ENCODE assay signal across 8 cellular contexts in genomic region chr1:225636992-225637391, GRCh38. TPM values are rescaled to one million over a fixed set of nuclear protein-coding genes. Genes with fewer than 3 reads are reported as not detected.
DNase-seq lines count a peak whose midpoint lies in the region; ATAC-seq, FAIRE-seq and TF ChIP-seq lines count a peak whose summit lies in the region.
"Not testable (repeated sequence)": the region's sequence is repeated elsewhere in the genome, so short reads cannot be mapped to it uniquely, and the experiment has no call there.
"Had no signal": no experiment of that assay in that cellular context is flagged by ENCODE, and none has a peak within 500 bp of the region (broad histone marks: within the 10 kb centered on the region; RNA-seq: fewer than 3 reads in every experiment).

No MANE protein-coding gene starts in this region.

- POLR2A ChIA-PET in WTC11 (lab: Charles Lee): not testable (repeated sequence)

- TF ChIP-seq CTCF in D721Med (IDR thresholded peaks at IDR 0.05; ENCODE audit: insufficient read depth, missing control alignments); H9 (conservative IDR thresholded peaks at IDR 0.05); WTC11 (IDR thresholded peaks at IDR 0.05); chondrocyte (IDR thresholded peaks at IDR 0.05); osteocyte (IDR thresholded peaks at IDR 0.05); progenitor cell of endocrine pancreas (IDR thresholded peaks at IDR 0.05; ENCODE audit: unreplicated experiment): not testable (repeated sequence)

- H2AK5ac ChIP-seq in H9 (ENCODE audit: insufficient read length, low read length): not testable (repeated sequence)

- WGBS in H9 (ENCODE audit: extremely low coverage, insufficient read length, low lambda C conversion rate): no CpG with 5 or more reads among the region's 8 CpGs

- not testable (repeated sequence) for H4K8ac ChIP-seq in H9 (replicated peaks; ENCODE audit: insufficient read length, low read depth, low read length)

- not testable (repeated sequence) for H3K23ac ChIP-seq in H9 (ENCODE audit: insufficient read length, low read depth, low read length)

- H3K27me3 ChIP-seq in H9 (ENCODE audit: insufficient read depth, low read length); mucosa of stomach (ENCODE audit: control insufficient read depth, insufficient read depth, low read length): not testable (repeated sequence)

- not testable (repeated sequence) for H3K4me3 Mint-ChIP-seq in H9; WTC11; chondrocyte (ENCODE audit: unreplicated experiment); osteocyte (ENCODE audit: unreplicated experiment); progenitor cell of endocrine pancreas (ENCODE audit: low read depth)

- FAIRE-seq in D721Med (lab: Jason Lieb, UNC): peak; percentile 87

- H3K4me3 ChIP-seq in mucosa of stomach (ENCODE audit: low read length): not testable (repeated sequence)

- H3K4ac ChIP-seq in H9 (ENCODE audit: low read depth, low read length): not testable (repeated sequence)

- ATAC-seq in WTC11: not testable (repeated sequence)

- H3K79me2 ChIP-seq in H9 (ENCODE audit: insufficient read depth, low read length): peaks cover 63% of the 10 kb centered on the region

- not testable (repeated sequence) for H2BK5ac ChIP-seq in H9 (ENCODE audit: insufficient read length, low read length)

- not testable (repeated sequence) for H3K14ac ChIP-seq in H9 (ENCODE audit: insufficient read depth, low read length)

- H3K9me3 Mint-ChIP-seq in H9; chondrocyte (ENCODE audit: low read depth); osteocyte (ENCODE audit: unreplicated experiment); progenitor cell of endocrine pancreas (ENCODE audit: low read depth): not testable (repeated sequence)
- peaks cover 14% of the 10 kb centered on the region for H3K9me3 Mint-ChIP-seq in WTC11

- not testable (repeated sequence) for H2BK20ac ChIP-seq in H9 (ENCODE audit: low read depth, low read length, poor library complexity, severe bottlenecking)

- not testable (repeated sequence) for H3K23me2 ChIP-seq in H9 (ENCODE audit: insufficient read length, low read depth, low read length, poor library complexity, severe bottlenecking)

- H3K4me1 ChIP-seq in H9 (ENCODE audit: insufficient read depth, low read length); mucosa of stomach (ENCODE audit: control insufficient read depth, insufficient read depth, low read length): not testable (repeated sequence)

- H3K4me1 Mint-ChIP-seq in H9 (peaks cover 38 to 40% of the 10 kb centered on the region in 2 experiments), WTC11 (peaks cover 39% of the 10 kb centered on the region), chondrocyte (ENCODE audit: low read depth) (peaks cover 64% of the 10 kb centered on the region), osteocyte (ENCODE audit: unreplicated experiment) (peaks cover 36% of the 10 kb centered on the region)
- H3K4me1 Mint-ChIP-seq in progenitor cell of endocrine pancreas (ENCODE audit: low read depth): not testable (repeated sequence)

- not testable (repeated sequence) for H3T11ph ChIP-seq in H9 (ENCODE audit: low read length)

- not testable (repeated sequence) for H3K36me3 ChIP-seq in mucosa of stomach (ENCODE audit: control insufficient read depth, insufficient read depth, low read length)

- CTCF ChIA-PET in WTC11 (lab: Charles Lee): not testable (repeated sequence)

- not testable (repeated sequence) for H3K27ac ChIP-seq in H9 (ENCODE audit: insufficient read length, low read depth, low read length)

- not testable (repeated sequence) for H3K9me3 ChIP-seq in H9 (ENCODE audit: control insufficient read depth, low read depth, low read length); mucosa of stomach (ENCODE audit: control insufficient read depth, low read length)

- H3K27ac Mint-ChIP-seq in H9 (peak overlapping the region in 2 of 3 experiments; percentile 0 to 35; a peak in 3 of 7 replicates), WTC11 (peak overlapping the region; percentile 3; the same call in 1 of the 2 replicates), chondrocyte (ENCODE audit: unreplicated experiment) (peak overlapping the region; percentile 64), osteocyte (ENCODE audit: unreplicated experiment) (peak overlapping the region; percentile 74), progenitor cell of endocrine pancreas (peak overlapping the region; percentile 4)

- DNase-seq in D721Med (ENCODE audit: insufficient read length, low spot score); H9; WTC11 (ENCODE audit: low spot score); chondrocyte (ENCODE audit: low spot score); osteocyte (ENCODE audit: extremely low spot score, unreplicated experiment); progenitor cell of endocrine pancreas (ENCODE audit: low spot score, unreplicated experiment): not testable (repeated sequence)

- H3K4me2 ChIP-seq in H9 (ENCODE audit: insufficient read depth, insufficient read length, low read length): not testable (repeated sequence)

- H3K36me3 Mint-ChIP-seq in H9 (ENCODE audit: insufficient read depth in 1 of 3, low read depth in 3 of 3) (peaks cover 31 to 54% (median 32%) of the 10 kb centered on the region in 3 experiments), WTC11 (peaks cover 24% of the 10 kb centered on the region), chondrocyte (ENCODE audit: low read depth) (peaks cover 16% of the 10 kb centered on the region), osteocyte (ENCODE audit: unreplicated experiment) (peaks cover 20% of the 10 kb centered on the region), progenitor cell of endocrine pancreas (ENCODE audit: insufficient read depth) (peaks cover 28% of the 10 kb centered on the region)

- not testable (repeated sequence) for H3K79me1 ChIP-seq in H9 (ENCODE audit: insufficient read depth, low read depth, low read length, poor library complexity, severe bottlenecking)

- H2AFZ ChIP-seq in H9 (ENCODE audit: low read length): not testable (repeated sequence)

- not testable (repeated sequence) for H3K18ac ChIP-seq in H9 (ENCODE audit: insufficient read length, low read depth, low read length)

- not testable (repeated sequence) for H2BK12ac ChIP-seq in H9 (ENCODE audit: insufficient read length, low read depth, low read length)

- H4K5ac ChIP-seq in H9 (ENCODE audit: insufficient read length, low read depth, low read length): not testable (repeated sequence)

- not testable (repeated sequence) for H4K20me1 ChIP-seq in H9 (ENCODE audit: control insufficient read depth, insufficient read depth, insufficient read length)

- not testable (repeated sequence) for H3K9ac ChIP-seq in H9 (ENCODE audit: extremely low read depth, insufficient read length, low read length)
- peak overlapping the region; percentile 19 for H3K9ac ChIP-seq in mucosa of stomach (ENCODE audit: low read length)

- H3K56ac ChIP-seq in H9 (ENCODE audit: insufficient read length, low read depth, low read length): not testable (repeated sequence)

- not testable (repeated sequence) for H4K91ac ChIP-seq in H9 (ENCODE audit: insufficient read length, low read depth, low read length)

- not testable (repeated sequence) for H3K27me3 Mint-ChIP-seq in H9 (ENCODE audit: low read depth); WTC11 (ENCODE audit: low read depth); chondrocyte (ENCODE audit: low read depth); osteocyte (ENCODE audit: unreplicated experiment); progenitor cell of endocrine pancreas

- not testable (repeated sequence) for H2BK120ac ChIP-seq in H9 (ENCODE audit: low read depth, low read length, poor library complexity, severe bottlenecking)

- H2BK15ac ChIP-seq in H9 (ENCODE audit: low read depth, low read length): not testable (repeated sequence)

RNA-seq across cellular contexts. Expression of gene ENAH, which starts 15.9 kb away (rescaled TPM):
- 284 and 285 TPM in 2 replicates for total RNA-seq in H9 (2021)
- total RNA-seq in WTC11 (2021): 223 to 229 TPM (median 227 TPM) in 3 replicates
- 208 to 457 TPM (median 434 TPM) in 3 replicates for total RNA-seq in chondrocyte
- total RNA-seq in osteocyte: 232 and 233 TPM in 2 replicates
- total RNA-seq in progenitor cell of endocrine pancreas: 213 and 217 TPM in 2 replicates
- total RNA-seq: CD4-positive, alpha-beta T cell had no signal

Comparison
In these comparisons a context has a peak if more than half of its experiments do, and no peak if none do; other contexts are left out.
1. H3K27ac Mint-ChIP-seq: peak in every context shown above with its lines; median percentile 74 in osteocyte; 64 in chondrocyte; 18 in H9; 4 in progenitor cell of endocrine pancreas; 3 in WTC11.